In the genomic region with DNA sequence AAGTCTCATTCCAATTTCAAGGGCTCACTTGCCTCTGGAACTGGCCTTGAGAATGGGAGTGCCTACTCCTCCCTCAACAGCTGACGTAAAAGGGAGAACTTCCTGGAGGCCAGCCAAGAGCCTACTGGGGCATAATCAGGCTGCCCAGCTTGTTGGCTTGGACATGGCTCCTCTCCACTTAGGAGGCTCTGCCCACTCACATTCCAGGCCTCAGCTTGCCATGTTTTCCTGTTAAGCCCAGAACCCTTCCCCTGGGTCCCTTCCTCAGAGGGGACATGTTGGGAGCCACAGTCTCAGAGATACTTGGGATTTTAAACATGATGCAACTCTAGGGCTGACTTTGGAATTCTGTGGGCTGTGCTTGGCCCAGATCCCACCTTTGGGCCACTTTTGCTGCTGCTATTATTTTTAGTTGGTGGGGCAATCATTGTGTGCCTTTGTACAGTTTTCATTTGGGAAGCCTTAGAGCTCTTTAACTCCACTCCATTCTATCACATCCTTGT, we compare ENCODE assay signal across 9 cellular contexts. TPM values are rescaled to one million over a fixed set of nuclear protein-coding genes. Genes with fewer than 3 reads are reported as not detected.
DNase-seq lines count a peak whose midpoint lies in the region; ATAC-seq, FAIRE-seq and TF ChIP-seq lines count a peak whose summit lies in the region.
"Had no signal": no experiment of that assay in that cellular context is flagged by ENCODE, and none has a peak within 500 bp of the region (broad histone marks: within the 10 kb centered on the region; RNA-seq: fewer than 3 reads in every experiment).

No MANE protein-coding gene starts in this region.

- no peaks in the 10 kb centered on the region for H3K36me3 ChIP-seq in colonic mucosa

- H3K4me1 ChIP-seq in A549 (peaks cover 38% of the 10 kb centered on the region), colonic mucosa (no peaks in the 10 kb centered on the region)

- peaks cover 16 to 18% of the 10 kb centered on the region in 2 donors for H3K27me3 Mint-ChIP-seq in natural killer cell treated with Interleukin-12 subunit alpha and Interleukin-12 subunit beta and Interleukin-15 and Interleukin-18, amount 100 ng/mL, for 72 hours

- H3K36me3 Mint-ChIP-seq in natural killer cell treated with Interleukin-12 subunit alpha and Interleukin-12 subunit beta and Interleukin-15 and Interleukin-18, amount 100 ng/mL, for 72 hours = no peaks in the 10 kb centered on the region

- ATAC-seq in A549 = peak; percentile 89 to 95
- no peak for ATAC-seq in natural killer cell treated with Interleukin-12 subunit alpha and Interleukin-12 subunit beta and Interleukin-15 and Interleukin-18, amount 100 ng/mL, for 72 hours
- ATAC-seq in HG03432 (IDR thresholded peaks at IDR 0.05; ENCODE audit: unreplicated experiment) = no peak

- no peaks in the 10 kb centered on the region for H3K9me3 Mint-ChIP-seq in natural killer cell treated with Interleukin-12 subunit alpha and Interleukin-12 subunit beta and Interleukin-15 and Interleukin-18, amount 100 ng/mL, for 72 hours
- H3K9me3 Mint-ChIP-seq: IgD-negative memory B cell had no signal

- H3K9ac ChIP-seq in colonic mucosa (ENCODE audit: low read depth in 2 of 2, low read length in 2 of 2) = peak overlapping the region in 1 of 2 donors; percentile 38

- WGBS in A549 (ENCODE audit: missing lambda C conversion rate) = 22% methylated on average over 1 of the region's 1 CpG

- intact Hi-C loops in colonic mucosa (cut with DNase I) = loop anchor here (10.0 kb wide), 1 partner anchor 195 kb away; no protein-coding TSS in a partner anchor

- H3K9me3 ChIP-seq in A549 (no peaks in the 10 kb centered on the region), colonic mucosa (no peaks in the 10 kb centered on the region)

- no peak overlapping the region for H3K27ac Mint-ChIP-seq in natural killer cell treated with Interleukin-12 subunit alpha and Interleukin-12 subunit beta and Interleukin-15 and Interleukin-18, amount 100 ng/mL, for 72 hours
- H3K27ac Mint-ChIP-seq: IgD-negative memory B cell had no signal

- H3K4me3 ChIP-seq in A549 (no peak overlapping the region), colonic mucosa (no peak overlapping the region)

- H3K4me1 Mint-ChIP-seq in natural killer cell treated with Interleukin-12 subunit alpha and Interleukin-12 subunit beta and Interleukin-15 and Interleukin-18, amount 100 ng/mL, for 72 hours (ENCODE audit: low read depth in 2 of 2) = no peaks in the 10 kb centered on the region
- H3K4me1 Mint-ChIP-seq: IgD-negative memory B cell had no signal

- no peak for TF ChIP-seq POLR2A in A549 (IDR thresholded peaks at IDR 0.05; ENCODE audit: low read length)

- 0 out of 5 replicates have a peak, but pooled peaks of 1 of the 2 experiments have one; percentile 21 for TF ChIP-seq EP300 in A549 (IDR thresholded peaks at IDR 0.05)

- H3K4me2 ChIP-seq in A549 = peak overlapping the region; percentile 67

- no peak for TF ChIP-seq RAD21 in A549 (conservative IDR thresholded peaks at IDR 0.05 in 1 of 2, IDR thresholded peaks at IDR 0.05 in 1 of 2)

- TF ChIP-seq CTCF in A549 (IDR thresholded peaks at IDR 0.05) = no peak
- no peak for TF ChIP-seq CTCF in colonic mucosa (IDR thresholded peaks at IDR 0.05)

- POLR2A ChIA-PET in A549 (lab: Yijun Ruan, JAX) = interaction anchor here (1.3 to 1.7 kb wide), 2 partner anchors 39 to 203 kb away, joined by 4 to 8 read pairs; partner anchors contain the start of gene HIVEP1

- H3K4me3 Mint-ChIP-seq in natural killer cell treated with Interleukin-12 subunit alpha and Interleukin-12 subunit beta and Interleukin-15 and Interleukin-18, amount 100 ng/mL, for 72 hours = no peak overlapping the region
- H3K4me3 Mint-ChIP-seq: IgD-negative memory B cell had no signal

- CTCF ChIA-PET in A549 (lab: Yijun Ruan, JAX) = interaction anchor here (0.6 kb wide), 1 partner anchor 154 kb away, joined by 3 read pairs; no protein-coding TSS in a partner anchor

- no peak for FAIRE-seq in A549 (lab: Jason Lieb, UNC)

- H3K27ac ChIP-seq in A549 (peak overlapping the region; percentile 86 to 89), colonic mucosa (peak overlapping the region; percentile 6)

- DNase-seq in A549 (ENCODE audit: low read depth in 1 of 2, low spot score in 1 of 2) = peak; percentile 50 to 90
- DNase-seq in M059J (ENCODE audit: low read depth) = peak; percentile 80
- DNase-seq in colonic mucosa = peak; percentile 94
- peak; percentile 9 to 60 for DNase-seq in lung microvascular endothelial cell (ENCODE audit: low read depth in 2 of 2)
- no peak for DNase-seq in ecto neural progenitor cell (ENCODE audit: low spot score)
- no peak for DNase-seq in activated naive CD4-positive, alpha-beta T cell (lab: John Stamatoyannopoulos, UW)
- DNase-seq in natural killer cell treated with Interleukin-12 subunit alpha and Interleukin-12 subunit beta and Interleukin-15 and Interleukin-18, amount 100 ng/mL, for 72 hours (ENCODE audit: low spot score) = no peak

- no peaks in the 10 kb centered on the region for H3K27me3 ChIP-seq in colonic mucosa

TF ChIP-seq in A549, 52 proteins besides CTCF, POLR2A, EP300 and RAD21:
- no peak for TF ChIP-seq FOXS1 (CRISPR knock-in tag; IDR thresholded peaks at IDR 0.05)
- TF ChIP-seq HOXB5 (CRISPR knock-in tag; IDR thresholded peaks at IDR 0.05) = 0 out of 2 replicates have a peak, but pooled peaks have one; percentile 22
- TF ChIP-seq CEBPB (IDR thresholded peaks at IDR 0.05) = peak in 1 of 2 experiments; percentile 46; a peak in 1 of 4 replicates

RNA-seq across cellular contexts. Expression of gene ADTRP, which starts 31.5 kb away (rescaled TPM):
- 0.57 and 0.82 TPM in 2 replicates for polyA plus RNA-seq in A549 (2011; rRNA removed)
- polyA plus RNA-seq in A549 (2012; cell fraction: cytosol; rRNA removed) = 0.12 and 0.21 TPM in 2 replicates
- 0.11 and 0.19 TPM in 2 replicates for polyA plus RNA-seq in A549 (2012; cell fraction: nucleus; rRNA removed)
- polyA plus RNA-seq in A549 (2017; fragmentation: RNase III; extraction: RNeasy Plus Mini Kit Qiagen cat#74134 plus additional on column Dnase treatment) = 0.35 to 0.59 TPM (median 0.42 TPM) in 3 replicates
- 0.25 and 0.44 TPM in 2 replicates for polyA minus RNA-seq in A549 (2011; rRNA and poly(A)+ RNA removed)
- total RNA-seq in M059J (2014; rRNA removed; shearing (Covaris generic)) = 1.4 TPM in 2 replicates
- total RNA-seq in colonic mucosa = 10 to 100 TPM; 56.6 to 79.9 TPM
- 0.20 and 0.87 TPM in 2 replicates for total RNA-seq in lung microvascular endothelial cell
- total RNA-seq in natural killer cell treated with Interleukin-12 subunit alpha and Interleukin-12 subunit beta and Interleukin-15 and Interleukin-18, amount 100 ng/mL, for 72 hours = 1 to 10 TPM in 1 of 2 donors, not detected in 1; 1.0 TPM

Comparison
In these comparisons a context has a peak if more than half of its experiments do, and no peak if none do; other contexts are left out.
1. ATAC-seq: peak in A549 (2 of 2); none in natural killer cell treated with Interleukin-12 subunit alpha and Interleukin-12 subunit beta and Interleukin-15 and Interleukin-18, amount 100 ng/mL, for 72 hours (0 of 2) and HG03432 (single experiment).
2. DNase-seq: peak in A549 (2 of 2), M059J (single experiment), colonic mucosa (single experiment) and lung microvascular endothelial cell (2 of 2); none in ecto neural progenitor cell (single experiment), activated naive CD4-positive, alpha-beta T cell (0 of 4) and natural killer cell treated with Interleukin-12 subunit alpha and Interleukin-12 subunit beta and Interleukin-15 and Interleukin-18, amount 100 ng/mL, for 72 hours (single experiment).
3. RNA of gene ADTRP, which starts 31.5 kb away (total RNA-seq): 56.6 to 79.9 TPM in colonic mucosa; 1.4 TPM in M059J, 1.0 TPM in natural killer cell treated with Interleukin-12 subunit alpha and Interleukin-12 subunit beta and Interleukin-15 and Interleukin-18, amount 100 ng/mL, for 72 hours and 0.20 to 0.87 TPM in lung microvascular endothelial cell; every median in the first group is over 10 times any median in the second.